In the genomic region with DNA sequence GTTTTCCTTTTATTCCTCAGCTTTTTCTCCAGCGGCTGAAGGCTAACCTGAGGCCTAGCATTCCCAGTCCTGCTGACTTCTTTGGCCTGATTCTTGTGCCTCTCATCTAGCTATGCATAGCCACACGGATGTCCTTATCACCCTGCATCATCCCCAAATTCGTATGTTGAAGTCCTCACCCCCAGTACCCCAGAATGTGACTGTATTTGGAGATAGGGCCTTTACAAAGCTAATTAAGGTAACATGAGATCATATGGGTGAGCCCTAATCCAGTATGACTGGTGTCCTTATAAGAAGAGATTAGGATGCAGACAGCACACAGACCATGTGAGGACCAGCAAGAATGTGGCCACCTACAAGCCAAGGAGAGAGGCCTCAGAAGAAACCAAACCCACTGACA, we compare ENCODE assay signal across 31 cellular contexts. TPM values are rescaled to one million over a fixed set of nuclear protein-coding genes. Genes with fewer than 3 reads are reported as not detected.
"Had no signal": no experiment of that assay in that cellular context is flagged by ENCODE, and none has a peak within 500 bp of the region (broad histone marks: within the 10 kb centered on the region; RNA-seq: fewer than 3 reads in every experiment).

No MANE protein-coding gene starts in this region.

- H3K36me3 ChIP-seq: left ventricle myocardium inferior, ovary, right atrium auricular region, right lobe of liver, suprapubic skin, thoracic aorta, tibial artery, upper lobe of right lung had no signal

- H3K4me3 ChIP-seq: left ventricle myocardium inferior, lung, mucosa of descending colon, ovary, right atrium auricular region, right lobe of liver, smooth muscle cell, suprapubic skin, thoracic aorta, tibial artery, upper lobe of right lung had no signal

- H3K27me3 ChIP-seq: ovary, right atrium auricular region, right lobe of liver, suprapubic skin, tibial artery, upper lobe of right lung had no signal

- FAIRE-seq: islet of Langerhans, kidney, urothelium cell line had no signal

- DNase-seq: hypothalamus; immature natural killer cell; kidney; left colon; left ventricle myocardium inferior; mesendoderm; midbrain; mucosa of descending colon; naive thymus-derived CD4-positive, alpha-beta T cell; ovary; right lobe of liver; stimulated activated CD4-positive, alpha-beta T cell treated with anti-CD3 and anti-CD28 coated beads, Interleukin-1b, Interleukin-23, amount 100 ng/mL, for 48 hours; stimulated activated CD4-positive, alpha-beta T cell treated with anti-CD3 and anti-CD28 coated beads, Interleukin-2, amount 100 ng/mL, for 48 hours; stimulated activated naive B cell treated with anti-CD40 and anti-IgM and Interleukin-4, amounts not matched to agents 10 μg/mL and 1 μg/mL and 100 μg/mL, for 72 hours; tibial artery; trophoblast cell; upper lobe of right lung had no signal

RNA-seq across cellular contexts. Expression of gene CDCP2, which starts 44.6 kb away (rescaled TPM):
- total RNA-seq: left ventricle myocardium inferior; myocyte; natural killer cell treated with Interleukin-12 subunit alpha and Interleukin-12 subunit beta and Interleukin-15 and Interleukin-18, amount 100 ng/mL, for 72 hours; progenitor cell of endocrine pancreas; pulmonary artery endothelial cell; renal cortical epithelial cell; right atrium auricular region; right lobe of liver; skeletal muscle tissue; smooth muscle cell; suprapubic skin; thoracic aorta had no signal
- polyA plus RNA-seq: immature natural killer cell; naive thymus-derived CD4-positive, alpha-beta T cell; neural cell; smooth muscle cell had no signal
